ENCODE assay signal across 1 cellular context in the genomic region with DNA sequence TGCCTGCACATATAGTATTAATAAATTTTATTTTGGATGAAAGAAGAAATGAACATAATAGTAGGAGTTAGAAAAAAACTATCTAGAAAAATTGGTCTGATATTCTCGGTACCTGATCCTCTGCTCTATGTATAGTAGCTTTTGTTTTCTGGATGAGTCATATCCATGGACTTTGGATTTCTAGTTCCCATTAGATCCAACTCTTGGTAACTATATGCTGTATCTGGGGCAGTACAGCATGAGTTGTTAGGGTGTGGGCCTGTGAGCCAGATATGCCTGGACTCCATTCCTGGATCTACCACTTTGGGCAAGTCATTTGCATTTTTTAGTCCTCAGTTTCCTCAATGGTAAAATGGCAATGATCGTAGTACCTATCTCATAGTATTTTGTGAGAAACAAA.
TF ChIP-seq lines count a peak whose summit lies in the region.

No MANE protein-coding gene starts in this region.

TF ChIP-seq in HepG2, 621 proteins besides CTCF, POLR2A, EP300 and RAD21 (continued from another document and continues in another):
- TF ChIP-seq, protein P1, sequence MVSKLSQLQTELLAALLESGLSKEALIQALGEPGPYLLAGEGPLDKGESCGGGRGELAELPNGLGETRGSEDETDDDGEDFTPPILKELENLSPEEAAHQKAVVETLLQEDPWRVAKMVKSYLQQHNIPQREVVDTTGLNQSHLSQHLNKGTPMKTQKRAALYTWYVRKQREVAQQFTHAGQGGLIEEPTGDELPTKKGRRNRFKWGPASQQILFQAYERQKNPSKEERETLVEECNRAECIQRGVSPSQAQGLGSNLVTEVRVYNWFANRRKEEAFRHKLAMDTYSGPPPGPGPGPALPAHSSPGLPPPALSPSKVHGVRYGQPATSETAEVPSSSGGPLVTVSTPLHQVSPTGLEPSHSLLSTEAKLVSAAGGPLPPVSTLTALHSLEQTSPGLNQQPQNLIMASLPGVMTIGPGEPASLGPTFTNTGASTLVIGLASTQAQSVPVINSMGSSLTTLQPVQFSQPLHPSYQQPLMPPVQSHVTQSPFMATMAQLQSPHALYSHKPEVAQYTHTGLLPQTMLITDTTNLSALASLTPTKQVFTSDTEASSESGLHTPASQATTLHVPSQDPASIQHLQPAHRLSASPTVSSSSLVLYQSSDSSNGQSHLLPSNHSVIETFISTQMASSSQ (IDR thresholded peaks at IDR 0.05; ENCODE audit: low read depth), result no peak
- TF ChIP-seq, protein P1 (CRISPR knock-in tag; IDR thresholded peaks at IDR 0.05; ENCODE audit: borderline replicate concordance), result no peak
- TF ChIP-seq ZNF704 (CRISPR knock-in tag; IDR thresholded peaks at IDR 0.05; ENCODE audit: borderline replicate concordance) (no peak), ZNF574 (CRISPR knock-in tag; IDR thresholded peaks at IDR 0.05) (no peak), HINFP (CRISPR knock-in tag; IDR thresholded peaks at IDR 0.05; ENCODE audit: low read depth) (no peak), PITX1 (CRISPR knock-in tag; IDR thresholded peaks at IDR 0.05) (no peak), ZSCAN21 (CRISPR knock-in tag; IDR thresholded peaks at IDR 0.05; ENCODE audit: borderline replicate concordance) (no peak), JUND (CRISPR knock-in tag; IDR thresholded peaks at IDR 0.05) (peak; percentile 54; the same call in 1 of the 2 replicates), PAF1 (CRISPR knock-in tag; IDR thresholded peaks at IDR 0.05) (no peak), SMARCE1 (IDR thresholded peaks at IDR 0.05; ENCODE audit: borderline replicate concordance) (no peak), ZSCAN20 (CRISPR knock-in tag; IDR thresholded peaks at IDR 0.05; ENCODE audit: borderline replicate concordance) (no peak), ZNF644 (CRISPR knock-in tag; IDR thresholded peaks at IDR 0.05; ENCODE audit: low read depth) (peak; percentile 94), ZFY (CRISPR knock-in tag; IDR thresholded peaks at IDR 0.05) (no peak), ZNF496 (CRISPR knock-in tag; IDR thresholded peaks at IDR 0.05; ENCODE audit: insufficient replicate concordance) (no peak), ZNF614 (CRISPR knock-in tag; IDR thresholded peaks at IDR 0.05; ENCODE audit: borderline replicate concordance) (0 out of 2 replicates have a peak, but pooled peaks have one; percentile 26), SATB2 (CRISPR knock-in tag; IDR thresholded peaks at IDR 0.05) (no peak), CAMTA2 (CRISPR knock-in tag; IDR thresholded peaks at IDR 0.05; ENCODE audit: borderline replicate concordance) (no peak), PAX8 (CRISPR knock-in tag; IDR thresholded peaks at IDR 0.05; ENCODE audit: borderline replicate concordance) (no peak), MEIS1 (CRISPR knock-in tag; IDR thresholded peaks at IDR 0.05; ENCODE audit: borderline replicate concordance) (no peak), KDM5B (CRISPR knock-in tag; IDR thresholded peaks at IDR 0.05; ENCODE audit: borderline replicate concordance) (no peak), HNF4A (CRISPR knock-in tag; IDR thresholded peaks at IDR 0.05) (peak; percentile 54), MED13 (CRISPR knock-in tag; IDR thresholded peaks at IDR 0.05) (no peak), AGO1 (IDR thresholded peaks at IDR 0.05; ENCODE audit: low read depth, low read length, poor library complexity, severe bottlenecking) (no peak), ZUFSP (CRISPR knock-in tag; IDR thresholded peaks at IDR 0.05; ENCODE audit: borderline replicate concordance) (no peak), E2F1 (CRISPR knock-in tag; IDR thresholded peaks at IDR 0.05) (no peak), FOXC1 (CRISPR knock-in tag; IDR thresholded peaks at IDR 0.05; ENCODE audit: borderline replicate concordance) (no peak), ZNF12 (CRISPR knock-in tag; IDR thresholded peaks at IDR 0.05) (no peak), ZNF282 (IDR thresholded peaks at IDR 0.05; ENCODE audit: partially characterized antibody) (no peak), ZNF75D (CRISPR knock-in tag; IDR thresholded peaks at IDR 0.05; ENCODE audit: borderline replicate concordance) (no peak), ATAD3A (CRISPR knock-in tag; IDR thresholded peaks at IDR 0.05) (no peak), MYNN (CRISPR knock-in tag; IDR thresholded peaks at IDR 0.05; ENCODE audit: low read depth) (no peak), SOX5 (CRISPR knock-in tag; IDR thresholded peaks at IDR 0.05; ENCODE audit: borderline replicate concordance) (peak; percentile 25; the same call in 1 of the 2 replicates), ZNF570 (CRISPR knock-in tag; IDR thresholded peaks at IDR 0.05; ENCODE audit: borderline replicate concordance) (no peak), HOXA5 (CRISPR knock-in tag; IDR thresholded peaks at IDR 0.05) (no peak), ZNF556 (CRISPR knock-in tag; IDR thresholded peaks at IDR 0.05; ENCODE audit: borderline replicate concordance) (no peak)
- TF ChIP-seq, protein P2, sequence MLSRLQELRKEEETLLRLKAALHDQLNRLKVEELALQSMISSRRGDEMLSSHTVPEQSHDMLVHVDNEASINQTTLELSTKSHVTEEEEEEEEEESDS (CRISPR knock-in tag; IDR thresholded peaks at IDR 0.05; ENCODE audit: borderline replicate concordance), result no peak
- TF ChIP-seq, protein P3, sequence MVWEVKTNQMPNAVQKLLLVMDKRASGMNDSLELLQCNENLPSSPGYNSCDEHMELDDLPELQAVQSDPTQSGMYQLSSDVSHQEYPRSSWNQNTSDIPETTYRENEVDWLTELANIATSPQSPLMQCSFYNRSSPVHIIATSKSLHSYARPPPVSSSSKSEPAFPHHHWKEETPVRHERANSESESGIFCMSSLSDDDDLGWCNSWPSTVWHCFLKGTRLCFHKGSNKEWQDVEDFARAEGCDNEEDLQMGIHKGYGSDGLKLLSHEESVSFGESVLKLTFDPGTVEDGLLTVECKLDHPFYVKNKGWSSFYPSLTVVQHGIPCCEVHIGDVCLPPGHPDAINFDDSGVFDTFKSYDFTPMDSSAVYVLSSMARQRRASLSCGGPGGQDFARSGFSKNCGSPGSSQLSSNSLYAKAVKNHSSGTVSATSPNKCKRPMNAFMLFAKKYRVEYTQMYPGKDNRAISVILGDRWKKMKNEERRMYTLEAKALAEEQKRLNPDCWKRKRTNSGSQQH (CRISPR knock-in tag; IDR thresholded peaks at IDR 0.05; ENCODE audit: low read depth), result no peak
- TF ChIP-seq, protein P4, sequence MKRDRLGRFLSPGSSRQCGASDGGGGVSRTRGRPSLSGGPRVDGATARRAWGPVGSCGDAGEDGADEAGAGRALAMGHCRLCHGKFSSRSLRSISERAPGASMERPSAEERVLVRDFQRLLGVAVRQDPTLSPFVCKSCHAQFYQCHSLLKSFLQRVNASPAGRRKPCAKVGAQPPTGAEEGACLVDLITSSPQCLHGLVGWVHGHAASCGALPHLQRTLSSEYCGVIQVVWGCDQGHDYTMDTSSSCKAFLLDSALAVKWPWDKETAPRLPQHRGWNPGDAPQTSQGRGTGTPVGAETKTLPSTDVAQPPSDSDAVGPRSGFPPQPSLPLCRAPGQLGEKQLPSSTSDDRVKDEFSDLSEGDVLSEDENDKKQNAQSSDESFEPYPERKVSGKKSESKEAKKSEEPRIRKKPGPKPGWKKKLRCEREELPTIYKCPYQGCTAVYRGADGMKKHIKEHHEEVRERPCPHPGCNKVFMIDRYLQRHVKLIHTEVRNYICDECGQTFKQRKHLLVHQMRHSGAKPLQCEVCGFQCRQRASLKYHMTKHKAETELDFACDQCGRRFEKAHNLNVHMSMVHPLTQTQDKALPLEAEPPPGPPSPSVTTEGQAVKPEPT (CRISPR knock-in tag; IDR thresholded peaks at IDR 0.05; ENCODE audit: low read depth), result no peak
- TF ChIP-seq, protein P5, sequence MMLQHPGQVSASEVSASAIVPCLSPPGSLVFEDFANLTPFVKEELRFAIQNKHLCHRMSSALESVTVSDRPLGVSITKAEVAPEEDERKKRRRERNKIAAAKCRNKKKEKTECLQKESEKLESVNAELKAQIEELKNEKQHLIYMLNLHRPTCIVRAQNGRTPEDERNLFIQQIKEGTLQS (CRISPR knock-in tag; IDR thresholded peaks at IDR 0.05), result peak; percentile 62; the same call in 1 of the 2 replicates
- TF ChIP-seq, protein P6, sequence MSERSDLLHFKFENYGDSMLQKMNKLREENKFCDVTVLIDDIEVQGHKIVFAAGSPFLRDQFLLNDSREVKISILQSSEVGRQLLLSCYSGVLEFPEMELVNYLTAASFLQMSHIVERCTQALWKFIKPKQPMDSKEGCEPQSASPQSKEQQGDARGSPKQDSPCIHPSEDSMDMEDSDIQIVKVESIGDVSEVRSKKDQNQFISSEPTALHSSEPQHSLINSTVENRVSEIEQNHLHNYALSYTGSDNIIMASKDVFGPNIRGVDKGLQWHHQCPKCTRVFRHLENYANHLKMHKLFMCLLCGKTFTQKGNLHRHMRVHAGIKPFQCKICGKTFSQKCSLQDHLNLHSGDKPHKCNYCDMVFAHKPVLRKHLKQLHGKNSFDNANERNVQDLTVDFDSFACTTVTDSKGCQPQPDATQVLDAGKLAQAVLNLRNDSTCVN (CRISPR knock-in tag; IDR thresholded peaks at IDR 0.05; ENCODE audit: borderline replicate concordance), result peak; percentile 69; the same call in 1 of the 2 replicates
- TF ChIP-seq, protein P7, sequence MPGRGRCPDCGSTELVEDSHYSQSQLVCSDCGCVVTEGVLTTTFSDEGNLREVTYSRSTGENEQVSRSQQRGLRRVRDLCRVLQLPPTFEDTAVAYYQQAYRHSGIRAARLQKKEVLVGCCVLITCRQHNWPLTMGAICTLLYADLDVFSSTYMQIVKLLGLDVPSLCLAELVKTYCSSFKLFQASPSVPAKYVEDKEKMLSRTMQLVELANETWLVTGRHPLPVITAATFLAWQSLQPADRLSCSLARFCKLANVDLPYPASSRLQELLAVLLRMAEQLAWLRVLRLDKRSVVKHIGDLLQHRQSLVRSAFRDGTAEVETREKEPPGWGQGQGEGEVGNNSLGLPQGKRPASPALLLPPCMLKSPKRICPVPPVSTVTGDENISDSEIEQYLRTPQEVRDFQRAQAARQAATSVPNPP (CRISPR knock-in tag; IDR thresholded peaks at IDR 0.05), result no peak
